In the genomic region with DNA sequence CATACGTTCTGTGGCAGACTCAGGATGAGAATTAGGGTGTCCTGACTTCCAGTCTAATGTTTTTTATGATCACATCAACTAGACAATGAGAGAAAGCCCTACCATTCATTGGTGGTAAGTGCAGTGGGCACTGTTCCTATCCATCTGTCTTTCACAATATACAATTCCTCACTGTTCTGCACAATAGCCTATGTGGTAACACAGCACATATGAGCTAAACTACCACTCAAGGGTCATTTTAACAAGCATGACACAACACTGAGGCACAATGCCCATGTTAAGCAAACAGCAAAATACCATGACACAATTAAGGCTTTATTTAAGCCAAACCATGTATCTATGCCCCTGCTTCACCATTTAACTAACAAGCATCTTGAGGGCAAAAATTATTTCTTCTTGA, we compare ENCODE assay signal across 12 cellular contexts. TPM values are rescaled to one million over a fixed set of nuclear protein-coding genes. Genes with fewer than 3 reads are reported as not detected.
A peak's percentile ranks its signal among the peaks of the same experiment; 100 is the strongest.
DNase-seq lines count a peak whose midpoint lies in the region; FAIRE-seq and TF ChIP-seq lines count a peak whose summit lies in the region.
"Had no signal": no experiment of that assay in that cellular context is flagged by ENCODE, and none has a peak within 500 bp of the region (broad histone marks: within the 10 kb centered on the region; RNA-seq: fewer than 3 reads in every experiment).

No MANE protein-coding gene starts in this region.

- H3K27me3 ChIP-seq in bronchial epithelial cell (ENCODE audit: control insufficient read depth, insufficient read depth, low read length) (no peaks in the 10 kb centered on the region), layer of hippocampus (ENCODE audit: control insufficient read depth, insufficient read depth, low read length) (no peaks in the 10 kb centered on the region)

- peaks cover 24% of the 10 kb centered on the region for H3K4me1 Mint-ChIP-seq in activated CD4-positive, alpha-beta T cell treated with anti-CD3 and anti-CD28 coated beads, Interleukin-2, amount 10 ng/mL, durations not matched to agents 24 days and 14 days
- H3K4me1 Mint-ChIP-seq in glutamatergic neuron (ENCODE audit: low read depth, unreplicated experiment) = peaks cover 2% of the 10 kb centered on the region

- no peak for TF ChIP-seq CTCF in bronchial epithelial cell (IDR thresholded peaks at IDR 0.05; ENCODE audit: insufficient read depth, low read length, severe bottlenecking)
- TF ChIP-seq CTCF in glutamatergic neuron (IDR thresholded peaks at IDR 0.05; ENCODE audit: partially characterized antibody, unreplicated experiment) = no peak

- H3K36me3 Mint-ChIP-seq in activated CD4-positive, alpha-beta T cell treated with anti-CD3 and anti-CD28 coated beads, Interleukin-2, amount 10 ng/mL, durations not matched to agents 24 days and 14 days (ENCODE audit: low read depth) = peaks cover 5% of the 10 kb centered on the region
- no peaks in the 10 kb centered on the region for H3K36me3 Mint-ChIP-seq in glutamatergic neuron (ENCODE audit: unreplicated experiment)
- H3K36me3 Mint-ChIP-seq: brain, type B pancreatic cell had no signal

- peak; percentile 35 for DNase-seq in activated CD4-positive, alpha-beta T cell treated with anti-CD3 and anti-CD28 coated beads, Interleukin-2, amount 10 ng/mL, durations not matched to agents 24 days and 14 days
- no peak for DNase-seq in activated CD4-positive, alpha-beta T cell treated with anti-CD3 and anti-CD28 coated beads for 1 hour
- DNase-seq in bronchial epithelial cell (ENCODE audit: low read depth) = peak; percentile 79
- DNase-seq in superior temporal gyrus (ENCODE audit: extremely low spot score) = peak; percentile 97
- no peak for DNase-seq in glutamatergic neuron
- no peak for DNase-seq in stimulated activated CD4-positive, alpha-beta T cell treated with anti-CD3 and anti-CD28 coated beads, Interleukin-2, amount 100 ng/mL, for 48 hours
- no peak for DNase-seq in stimulated activated CD4-positive, alpha-beta T cell treated with anti-CD3 and anti-CD28 coated beads, Interleukin-4, amount 100 ng/mL, for 4 hours
- DNase-seq: NCI-H2227 treated with DMSO at 0.1 percent for 48 hours had no signal

- H3K4me3 Mint-ChIP-seq in activated CD4-positive, alpha-beta T cell treated with anti-CD3 and anti-CD28 coated beads, Interleukin-2, amount 10 ng/mL, durations not matched to agents 24 days and 14 days = no peak overlapping the region
- H3K4me3 Mint-ChIP-seq in glutamatergic neuron (ENCODE audit: unreplicated experiment) = no peak overlapping the region
- H3K4me3 Mint-ChIP-seq: brain had no signal

- H3K9me3 Mint-ChIP-seq in activated CD4-positive, alpha-beta T cell treated with anti-CD3 and anti-CD28 coated beads, Interleukin-2, amount 10 ng/mL, durations not matched to agents 24 days and 14 days = no peaks in the 10 kb centered on the region
- no peaks in the 10 kb centered on the region for H3K9me3 Mint-ChIP-seq in glutamatergic neuron (ENCODE audit: unreplicated experiment)
- H3K9me3 Mint-ChIP-seq: brain, type B pancreatic cell had no signal

- intact Hi-C loops in activated CD4-positive, alpha-beta T cell treated with anti-CD3 and anti-CD28 coated beads, Interleukin-2, amount 10 ng/mL, durations not matched to agents 24 days and 14 days (cut with micrococcal nuclease) = no loop called here

- H3K27ac Mint-ChIP-seq in activated CD4-positive, alpha-beta T cell treated with anti-CD3 and anti-CD28 coated beads, Interleukin-2, amount 10 ng/mL, durations not matched to agents 24 days and 14 days = no peak overlapping the region
- no peak overlapping the region for H3K27ac Mint-ChIP-seq in glutamatergic neuron (ENCODE audit: unreplicated experiment)

- peak overlapping the region; percentile 79 for H3K27ac ChIP-seq in layer of hippocampus (ENCODE audit: low read depth, low read length)

- H3K4me3 ChIP-seq in bronchial epithelial cell (ENCODE audit: low read depth, low read length) = no peak overlapping the region

- no peak for FAIRE-seq in bronchial epithelial cell (lab: Jason Lieb, UNC)
- FAIRE-seq: HTR-8/SVneo had no signal

- no peaks in the 10 kb centered on the region for H3K36me3 ChIP-seq in bronchial epithelial cell (ENCODE audit: control insufficient read depth, insufficient read depth, low read length)

- H3K27me3 Mint-ChIP-seq in activated CD4-positive, alpha-beta T cell treated with anti-CD3 and anti-CD28 coated beads, Interleukin-2, amount 10 ng/mL, durations not matched to agents 24 days and 14 days = no peaks in the 10 kb centered on the region
- H3K27me3 Mint-ChIP-seq in glutamatergic neuron (ENCODE audit: unreplicated experiment) = no peaks in the 10 kb centered on the region
- H3K27me3 Mint-ChIP-seq: brain, type B pancreatic cell had no signal

RNA-seq across cellular contexts. Expression of a gene that starts 52.3 kb away (rescaled TPM):
- 38.4 and 38.7 TPM in 2 replicates for total RNA-seq in activated CD4-positive, alpha-beta T cell treated with anti-CD3 and anti-CD28 coated beads, Interleukin-2, amount 10 ng/mL, durations not matched to agents 24 days and 14 days
- total RNA-seq in bronchial epithelial cell = 6.8 and 7.3 TPM in 2 replicates
- 22.2 TPM for total RNA-seq in glutamatergic neuron (ENCODE audit: unreplicated experiment)

Comparison
In these comparisons a context has a peak if more than half of its experiments do, and no peak if none do; other contexts are left out.
1. DNase-seq: peak in activated CD4-positive, alpha-beta T cell treated with anti-CD3 and anti-CD28 coated beads, Interleukin-2, amount 10 ng/mL, durations not matched to agents 24 days and 14 days (single experiment), bronchial epithelial cell (single experiment) and superior temporal gyrus (single experiment); none in activated CD4-positive, alpha-beta T cell treated with anti-CD3 and anti-CD28 coated beads for 1 hour (single experiment), glutamatergic neuron (single experiment), stimulated activated CD4-positive, alpha-beta T cell treated with anti-CD3 and anti-CD28 coated beads, Interleukin-2, amount 100 ng/mL, for 48 hours (0 of 2) and stimulated activated CD4-positive, alpha-beta T cell treated with anti-CD3 and anti-CD28 coated beads, Interleukin-4, amount 100 ng/mL, for 4 hours (0 of 2).